18 cellular contexts compared by ENCODE assay signal in the genomic region with DNA sequence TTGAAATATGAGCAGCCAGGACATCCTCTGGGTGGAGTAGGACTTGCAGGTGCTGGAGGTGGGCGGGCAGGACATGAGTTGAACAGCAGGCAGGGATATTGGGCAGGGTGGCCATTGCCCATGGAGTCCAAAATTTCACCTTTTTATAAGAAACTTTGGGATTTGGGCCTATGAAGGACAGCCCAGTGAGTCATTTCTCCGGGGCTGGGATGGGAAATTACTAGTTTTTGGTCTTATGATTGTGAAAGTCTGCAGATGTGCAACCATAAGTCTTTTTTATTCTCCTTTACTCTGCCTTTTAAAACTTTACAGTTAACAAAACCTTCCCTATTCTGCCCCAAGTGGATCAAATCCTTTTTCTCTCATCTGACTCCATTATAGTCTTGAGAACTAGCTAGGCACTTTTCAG.
DNase-seq lines count a peak whose midpoint lies in the region; ATAC-seq and TF ChIP-seq lines count a peak whose summit lies in the region.
"Had no signal": no experiment of that assay in that cellular context is flagged by ENCODE, and none has a peak within 500 bp of the region (broad histone marks: within the 10 kb centered on the region; RNA-seq: fewer than 3 reads in every experiment).

No MANE protein-coding gene starts in this region.

- intact Hi-C loops in right cardiac atrium (cut with DNase I): no loop called here
- intact Hi-C loops in CD4-positive, alpha-beta T cell (cut with DNase I, micrococcal nuclease): no loop called here

- H3K4me1 ChIP-seq in right cardiac atrium (ENCODE audit: control insufficient read depth, insufficient read depth, low read length) (no peaks in the 10 kb centered on the region), skeletal muscle satellite cell (ENCODE audit: control insufficient read depth, insufficient read depth, low read length) (peaks cover 30% of the 10 kb centered on the region)
- H3K4me1 ChIP-seq: upper lobe of left lung had no signal

- no peak overlapping the region for H3K4me3 ChIP-seq in choroid plexus epithelial cell (ENCODE audit: low read depth, low read length)
- H3K4me3 ChIP-seq in right cardiac atrium (ENCODE audit: low read length): no peak overlapping the region
- no peak overlapping the region for H3K4me3 ChIP-seq in skeletal muscle satellite cell (ENCODE audit: low read length)
- H3K4me3 ChIP-seq: neural progenitor cell, upper lobe of left lung had no signal

- POLR2A ChIA-PET in CD4-positive, alpha-beta T cell (lab: Charles Lee): no interaction called here

- no peak overlapping the region for H3K4me3 Mint-ChIP-seq in CD4-positive, alpha-beta T cell
- H3K4me3 Mint-ChIP-seq: activated CD4-positive, alpha-beta T cell treated with anti-CD3 and anti-CD28 coated beads for 36 hours; neural progenitor cell; T-helper 1 cell treated with Interleukin-12 subunit alpha and Interleukin-12 subunit beta and Interleukin-4 antibody, amounts not matched to agents 30 μg/mL and 1 μg/mL, for 36 hours had no signal

- peak; percentile 15 for DNase-seq in ELR (ENCODE audit: low read depth)
- peak; percentile 52 for DNase-seq in choroid plexus epithelial cell (ENCODE audit: low read depth)
- DNase-seq in right cardiac atrium: no peak
- DNase-seq in CD4-positive, alpha-beta T cell: no peak
- DNase-seq in activated naive CD4-positive, alpha-beta T cell treated with anti-CD3 and anti-CD28 coated beads, Interleukin-2, amount 50 U/mL, for 72 hours (ENCODE audit: low spot score in 2 of 2): no peak
- DNase-seq: activated CD4-positive, alpha-beta T cell treated with anti-CD3 and anti-CD28 coated beads for 36 hours; activated T-cell treated with anti-CD3 and anti-CD28 coated beads for 4 hours; AML-193; head of caudate nucleus; NCI-H1092 treated with DMSO at 0.1 percent for 48 hours; NCI-H524; upper lobe of left lung had no signal

- CTCF ChIA-PET in CD4-positive, alpha-beta T cell (lab: Charles Lee): no interaction called here

- peaks cover 45% of the 10 kb centered on the region for H3K27me3 Mint-ChIP-seq in CD4-positive, alpha-beta T cell

- H3K27me3 ChIP-seq in right cardiac atrium (ENCODE audit: control insufficient read depth, insufficient read depth) (no peaks in the 10 kb centered on the region), skeletal muscle satellite cell (ENCODE audit: control insufficient read depth, insufficient read depth, low read length) (no peaks in the 10 kb centered on the region)
- H3K27me3 ChIP-seq in CD4-positive, alpha-beta T cell (ENCODE audit: control insufficient read depth, insufficient read depth, low read length): peaks cover 30% of the 10 kb centered on the region
- H3K27me3 ChIP-seq: neural progenitor cell, upper lobe of left lung had no signal

- peak overlapping the region; percentile 36 for H3K27ac ChIP-seq in right cardiac atrium (ENCODE audit: low read length)
- H3K27ac ChIP-seq in CD4-positive, alpha-beta T cell (ENCODE audit: low read depth, low read length): no peak overlapping the region
- H3K27ac ChIP-seq: neural progenitor cell had no signal

- no peak overlapping the region for H3K27ac Mint-ChIP-seq in CD4-positive, alpha-beta T cell
- H3K27ac Mint-ChIP-seq in activated naive CD4-positive, alpha-beta T cell treated with anti-CD3 and anti-CD28 coated beads, Interleukin-2, amount 50 U/mL, for 72 hours: no peak overlapping the region
- H3K27ac Mint-ChIP-seq: activated CD4-positive, alpha-beta T cell treated with anti-CD3 and anti-CD28 coated beads for 36 hours; neural progenitor cell; T-helper 1 cell treated with Interleukin-12 subunit alpha and Interleukin-12 subunit beta and Interleukin-4 antibody, amounts not matched to agents 30 μg/mL and 1 μg/mL, for 36 hours had no signal

- peak overlapping the region; percentile 73 for H3K4me2 ChIP-seq in skeletal muscle satellite cell (ENCODE audit: low read length)
- H3K4me2 ChIP-seq: neural progenitor cell had no signal

- H3K9me3 Mint-ChIP-seq in CD4-positive, alpha-beta T cell: no peaks in the 10 kb centered on the region
- no peaks in the 10 kb centered on the region for H3K9me3 Mint-ChIP-seq in activated naive CD4-positive, alpha-beta T cell treated with anti-CD3 and anti-CD28 coated beads, Interleukin-2, amount 50 U/mL, for 72 hours
- H3K9me3 Mint-ChIP-seq: neural progenitor cell; T-helper 1 cell treated with Interleukin-12 subunit alpha and Interleukin-12 subunit beta and Interleukin-4 antibody, amounts not matched to agents 30 μg/mL and 1 μg/mL, for 36 hours had no signal

- H3K9me3 ChIP-seq in right cardiac atrium (ENCODE audit: control insufficient read depth, low read length) (no peaks in the 10 kb centered on the region), skeletal muscle satellite cell (replicated peaks; ENCODE audit: low read length) (no peaks in the 10 kb centered on the region)
- no peaks in the 10 kb centered on the region for H3K9me3 ChIP-seq in CD4-positive, alpha-beta T cell (ENCODE audit: control insufficient read depth, low read length)
- H3K9me3 ChIP-seq: upper lobe of left lung had no signal

- H3K4me1 Mint-ChIP-seq in CD4-positive, alpha-beta T cell (ENCODE audit: low read depth): no peaks in the 10 kb centered on the region

- peak in 1 of 2 donors; percentile 31 for ATAC-seq in right cardiac atrium
- no peak for ATAC-seq in HG03097 (IDR thresholded peaks at IDR 0.05; ENCODE audit: low FRiP score, unreplicated experiment)
- no peak for ATAC-seq in GM21526 (IDR thresholded peaks at IDR 0.05; ENCODE audit: low FRiP score, unreplicated experiment)
- no peak for ATAC-seq in CD4-positive, alpha-beta T cell (ENCODE audit: poor library complexity)
- ATAC-seq in activated naive CD4-positive, alpha-beta T cell treated with anti-CD3 and anti-CD28 coated beads, Interleukin-2, amount 50 U/mL, for 72 hours: no peak
- ATAC-seq: HepG2 had no signal

- 46% methylated on average over 2 of the region's 2 CpGs for WGBS in right cardiac atrium

- no peaks in the 10 kb centered on the region for H3K36me3 ChIP-seq in skeletal muscle satellite cell (ENCODE audit: insufficient read depth, low read length)
- H3K36me3 ChIP-seq: neural progenitor cell, upper lobe of left lung had no signal

- H3K9ac ChIP-seq in skeletal muscle satellite cell (ENCODE audit: low read depth, low read length): no peak overlapping the region
- H3K9ac ChIP-seq: neural progenitor cell had no signal

- no peak for TF ChIP-seq CTCF in choroid plexus epithelial cell (conservative IDR thresholded peaks at IDR 0.05; ENCODE audit: low read depth, low read length)
- no peak for TF ChIP-seq CTCF in CD4-positive, alpha-beta T cell (IDR thresholded peaks at IDR 0.05)

- H3K36me3 Mint-ChIP-seq in CD4-positive, alpha-beta T cell (ENCODE audit: low read depth): no peaks in the 10 kb centered on the region
- no peaks in the 10 kb centered on the region for H3K36me3 Mint-ChIP-seq in activated naive CD4-positive, alpha-beta T cell treated with anti-CD3 and anti-CD28 coated beads, Interleukin-2, amount 50 U/mL, for 72 hours
- H3K36me3 Mint-ChIP-seq: neural progenitor cell had no signal

Comparison
In these comparisons a context has a peak if more than half of its experiments do, and no peak if none do; other contexts are left out.
1. DNase-seq: peak in ELR (single experiment) and choroid plexus epithelial cell (single experiment); none in right cardiac atrium (0 of 3), CD4-positive, alpha-beta T cell (0 of 10) and activated naive CD4-positive, alpha-beta T cell treated with anti-CD3 and anti-CD28 coated beads, Interleukin-2, amount 50 U/mL, for 72 hours (0 of 2).